ENCODE assay signal across 1 cellular context in the genomic region with DNA sequence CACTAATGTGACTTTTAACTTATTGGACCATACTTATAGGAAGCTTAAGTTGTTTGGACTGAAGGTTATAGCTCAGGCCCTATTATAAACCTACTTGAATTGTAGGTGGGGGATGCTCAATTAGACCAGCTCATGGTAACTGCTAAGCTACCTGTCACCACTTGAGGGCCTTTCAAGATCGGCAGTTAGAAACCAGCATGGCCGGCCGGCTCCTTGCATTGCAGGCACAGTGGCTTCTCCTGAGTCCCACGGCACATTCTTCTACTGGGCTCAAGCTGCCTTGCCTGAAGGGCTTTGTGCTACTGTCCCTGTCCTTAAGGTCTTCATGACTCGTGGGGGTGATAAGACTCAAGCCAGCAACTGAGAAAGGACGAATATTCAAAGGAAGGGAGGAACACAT.
TF ChIP-seq lines count a peak whose summit lies in the region.

No MANE protein-coding gene starts in this region.

TF ChIP-seq in SK-N-SH treated with all-trans-retinoic acid at 6 μM for 48 hours, 23 proteins besides CTCF, POLR2A, EP300 and RAD21 (continued from another document):
- TF ChIP-seq RARB (CRISPR knock-in tag; IDR thresholded peaks at IDR 0.05) (no peak), ZFP30 (CRISPR knock-in tag; IDR thresholded peaks at IDR 0.05) (no peak), ZFP3 (CRISPR knock-in tag; IDR thresholded peaks at IDR 0.05) (no peak), SNAI2 (CRISPR knock-in tag; IDR thresholded peaks at IDR 0.05) (no peak), TOX (CRISPR knock-in tag; IDR thresholded peaks at IDR 0.05; ENCODE audit: borderline replicate concordance) (no peak), BACH2 (CRISPR knock-in tag; IDR thresholded peaks at IDR 0.05; ENCODE audit: borderline replicate concordance) (no peak), ZC3H10 (CRISPR knock-in tag; IDR thresholded peaks at IDR 0.05) (no peak)
